Comparison of ENCODE assay signal across 8 cellular contexts in genomic region chr9:76302947-76303550, GRCh38.
DNase-seq lines count a peak whose midpoint lies in the region; ATAC-seq, FAIRE-seq and TF ChIP-seq lines count a peak whose summit lies in the region.

No MANE protein-coding gene starts in this region.

- H3K4me1 Mint-ChIP-seq in nephron, result peaks cover 14% of the 10 kb centered on the region

- H3K27me3 Mint-ChIP-seq in nephron (ENCODE audit: low read depth), result peaks cover 9% of the 10 kb centered on the region

- FAIRE-seq in RCC 7860 (lab: Jason Lieb, UNC), result peak; percentile 71

- TF ChIP-seq EP300 in Ishikawa (IDR thresholded peaks at IDR 0.05; ENCODE audit: borderline replicate concordance), result no peak

- no peak overlapping the region for H3K4me3 Mint-ChIP-seq in nephron

- no peak overlapping the region for H3K4me3 ChIP-seq in epithelial cell of proximal tubule (ENCODE audit: low read depth, low read length)

- H3K36me3 Mint-ChIP-seq in nephron (ENCODE audit: low read depth), result no peaks in the 10 kb centered on the region

- ATAC-seq in GM18868 (IDR thresholded peaks at IDR 0.05; ENCODE audit: unreplicated experiment), result peak; percentile 80

- peak; percentile 86 for TF ChIP-seq RAD21 in Ishikawa (IDR thresholded peaks at IDR 0.05; ENCODE audit: low read depth)

- no peak overlapping the region for H3K27ac Mint-ChIP-seq in nephron

- H3K27ac ChIP-seq in C4-2B, result no peak overlapping the region

- peak; percentile 64 for DNase-seq in RCC 7860 (ENCODE audit: low spot score)
- no peak for DNase-seq in epithelial cell of proximal tubule (ENCODE audit: low read depth)
- no peak for DNase-seq in stimulated activated CD4-positive, alpha-beta T cell treated with anti-CD3 and anti-CD28 coated beads, Interleukin-4, amount 100 ng/mL, for 4 hours
- no peak for DNase-seq in D341Med (ENCODE audit: low spot score)

- H3K9me3 Mint-ChIP-seq in nephron, result no peaks in the 10 kb centered on the region

- peak; percentile 77 for TF ChIP-seq CTCF in C4-2B (conservative IDR thresholded peaks at IDR 0.05)
- TF ChIP-seq CTCF in epithelial cell of proximal tubule (conservative IDR thresholded peaks at IDR 0.05; ENCODE audit: low read depth, low read length), result peak; percentile 65
- peak; percentile 69 to 80 (median 72) for TF ChIP-seq CTCF in nephron (IDR thresholded peaks at IDR 0.05; ENCODE audit: unreplicated experiment in 3 of 3)

TF ChIP-seq in Ishikawa, 13 proteins besides CTCF, POLR2A, EP300 and RAD21:
- TF ChIP-seq NFIC (IDR thresholded peaks at IDR 0.05) (no peak), FOXM1 (IDR thresholded peaks at IDR 0.05; ENCODE audit: borderline replicate concordance, low read depth) (no peak), MAX (IDR thresholded peaks at IDR 0.05) (no peak), TAF1 (IDR thresholded peaks at IDR 0.05; ENCODE audit: low read depth) (no peak), CEBPB (IDR thresholded peaks at IDR 0.05) (no peak), YY1 (IDR thresholded peaks at IDR 0.05; ENCODE audit: low read depth) (no peak), TCF12 (IDR thresholded peaks at IDR 0.05; ENCODE audit: low read depth) (no peak), EGR1 (IDR thresholded peaks at IDR 0.05) (no peak), TEAD4 (IDR thresholded peaks at IDR 0.05) (no peak), ZBTB7A (IDR thresholded peaks at IDR 0.05; ENCODE audit: low read depth) (no peak)
- TF ChIP-seq, protein P1, sequence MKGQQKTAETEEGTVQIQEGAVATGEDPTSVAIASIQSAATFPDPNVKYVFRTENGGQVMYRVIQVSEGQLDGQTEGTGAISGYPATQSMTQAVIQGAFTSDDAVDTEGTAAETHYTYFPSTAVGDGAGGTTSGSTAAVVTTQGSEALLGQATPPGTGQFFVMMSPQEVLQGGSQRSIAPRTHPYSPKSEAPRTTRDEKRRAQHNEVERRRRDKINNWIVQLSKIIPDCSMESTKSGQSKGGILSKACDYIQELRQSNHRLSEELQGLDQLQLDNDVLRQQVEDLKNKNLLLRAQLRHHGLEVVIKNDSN (IDR thresholded peaks at IDR 0.05), result no peak
- TF ChIP-seq, protein P2, sequence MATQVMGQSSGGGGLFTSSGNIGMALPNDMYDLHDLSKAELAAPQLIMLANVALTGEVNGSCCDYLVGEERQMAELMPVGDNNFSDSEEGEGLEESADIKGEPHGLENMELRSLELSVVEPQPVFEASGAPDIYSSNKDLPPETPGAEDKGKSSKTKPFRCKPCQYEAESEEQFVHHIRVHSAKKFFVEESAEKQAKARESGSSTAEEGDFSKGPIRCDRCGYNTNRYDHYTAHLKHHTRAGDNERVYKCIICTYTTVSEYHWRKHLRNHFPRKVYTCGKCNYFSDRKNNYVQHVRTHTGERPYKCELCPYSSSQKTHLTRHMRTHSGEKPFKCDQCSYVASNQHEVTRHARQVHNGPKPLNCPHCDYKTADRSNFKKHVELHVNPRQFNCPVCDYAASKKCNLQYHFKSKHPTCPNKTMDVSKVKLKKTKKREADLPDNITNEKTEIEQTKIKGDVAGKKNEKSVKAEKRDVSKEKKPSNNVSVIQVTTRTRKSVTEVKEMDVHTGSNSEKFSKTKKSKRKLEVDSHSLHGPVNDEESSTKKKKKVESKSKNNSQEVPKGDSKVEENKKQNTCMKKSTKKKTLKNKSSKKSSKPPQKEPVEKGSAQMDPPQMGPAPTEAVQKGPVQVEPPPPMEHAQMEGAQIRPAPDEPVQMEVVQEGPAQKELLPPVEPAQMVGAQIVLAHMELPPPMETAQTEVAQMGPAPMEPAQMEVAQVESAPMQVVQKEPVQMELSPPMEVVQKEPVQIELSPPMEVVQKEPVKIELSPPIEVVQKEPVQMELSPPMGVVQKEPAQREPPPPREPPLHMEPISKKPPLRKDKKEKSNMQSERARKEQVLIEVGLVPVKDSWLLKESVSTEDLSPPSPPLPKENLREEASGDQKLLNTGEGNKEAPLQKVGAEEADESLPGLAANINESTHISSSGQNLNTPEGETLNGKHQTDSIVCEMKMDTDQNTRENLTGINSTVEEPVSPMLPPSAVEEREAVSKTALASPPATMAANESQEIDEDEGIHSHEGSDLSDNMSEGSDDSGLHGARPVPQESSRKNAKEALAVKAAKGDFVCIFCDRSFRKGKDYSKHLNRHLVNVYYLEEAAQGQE (IDR thresholded peaks at IDR 0.05; ENCODE audit: low read depth), result no peak
TF ChIP-seq in Ishikawa: peak in this region for 0.
